Comparison of ENCODE assay signal across 9 cellular contexts in genomic region chr9:93954436-93955355, GRCh38. TPM values are rescaled to one million over a fixed set of nuclear protein-coding genes. Genes with fewer than 3 reads are reported as not detected.
DNase-seq lines count a peak whose midpoint lies in the region; ATAC-seq and TF ChIP-seq lines count a peak whose summit lies in the region.
"Had no signal": no experiment of that assay in that cellular context is flagged by ENCODE, and none has a peak within 500 bp of the region (broad histone marks: within the 10 kb centered on the region; RNA-seq: fewer than 3 reads in every experiment).

Gene BARX1, minus strand, starts transcription at chr9:93955355. Its CDS starts 209 bp downstream, at chr9:93955146.

- no peak within 1 kb of the TSS for H3K9ac ChIP-seq in skeletal muscle satellite cell (ENCODE audit: low read depth, low read length)

- no peak within 1 kb of the TSS for H3K27ac Mint-ChIP-seq in T-helper 17 cell

- CTCF ChIA-PET in GM10248 (lab: Yijun Ruan, JAX): no interaction called here

- no peaks in the 10 kb centered on the region for H3K36me3 ChIP-seq in skeletal muscle satellite cell (ENCODE audit: insufficient read depth, low read length)

- H3K4me3 ChIP-seq in iPS-11a (ENCODE audit: low read depth, low read length) (peak within 1 kb of the TSS; percentile 29), skeletal muscle satellite cell (ENCODE audit: low read length) (peak within 1 kb of the TSS; percentile 33), dorsolateral prefrontal cortex (peak within 1 kb of the TSS in 20 of 59 donors; percentile 5 to 57 (median 34))

- H3K36me3 Mint-ChIP-seq in T-helper 17 cell (ENCODE audit: low read depth): peaks cover 5% of the 10 kb centered on the region

- no peak within 1 kb of the TSS for H3K27ac ChIP-seq in dorsolateral prefrontal cortex

- intact Hi-C loops in dorsolateral prefrontal cortex (cut with DNase I): no loop called here

- H3K9me3 ChIP-seq in T-helper 17 cell (ENCODE audit: control insufficient read depth, low read length, poor library complexity, severe bottlenecking): no peaks in the 10 kb centered on the region
- no peaks in the 10 kb centered on the region for H3K9me3 ChIP-seq in skeletal muscle satellite cell (replicated peaks; ENCODE audit: low read length)

- POLR2A ChIA-PET in GM10248 (lab: Yijun Ruan, JAX): no interaction called here

- ATAC-seq in T-helper 17 cell: no peak

- peaks cover 37% of the 10 kb centered on the region for H3K4me1 Mint-ChIP-seq in T-helper 17 cell

- H3K27me3 Mint-ChIP-seq in T-helper 17 cell: peaks cover 77% of the 10 kb centered on the region

- peak within 1 kb of the TSS; percentile 64 for H3K4me2 ChIP-seq in skeletal muscle satellite cell (ENCODE audit: low read length)

- DNase-seq in NCI-H2227 (lab: John Stamatoyannopoulos, UW; ENCODE audit: unreplicated experiment) (peak; percentile 60), NCI-H2227 treated with DMSO at 0.1 percent for 48 hours (lab: John Stamatoyannopoulos, UW) (no peak), T-helper 17 cell (no peak), dorsolateral prefrontal cortex (no peak), EL (no peak), GM10248 (ENCODE audit: extremely low spot score) (no peak)

- no peak for TF ChIP-seq CTCF in dorsolateral prefrontal cortex (IDR thresholded peaks at IDR 0.05 in 54 of 56, conservative IDR thresholded peaks at IDR 0.05 in 2 of 56; ENCODE audit: low read depth in 1 of 56, partially characterized antibody in 56 of 56)
- TF ChIP-seq CTCF in GM10248 (IDR thresholded peaks at IDR 0.05; ENCODE audit: control extremely low read depth, extremely low read depth, low read depth, missing control alignments): no peak

- H3K4me1 ChIP-seq in skeletal muscle satellite cell (ENCODE audit: control insufficient read depth, insufficient read depth, low read length): peaks cover 8% of the 10 kb centered on the region

- H3K4me3 Mint-ChIP-seq in T-helper 17 cell: peak within 1 kb of the TSS; percentile 86

- H3K27me3 ChIP-seq in skeletal muscle satellite cell (ENCODE audit: control insufficient read depth, insufficient read depth, low read length): peaks cover 86% of the 10 kb centered on the region
- peaks cover 17 to 97% (median 95%) of the 10 kb centered on the region in 45 donors for H3K27me3 ChIP-seq in dorsolateral prefrontal cortex

RNA-seq across cellular contexts. Expression of gene BARX1, which starts in this region (rescaled TPM):
- not detected for total RNA-seq in T-helper 17 cell
- total RNA-seq in skeletal muscle satellite cell (2012; rRNA removed): 0.22 and 0.25 TPM in 2 replicates
- under 1 TPM in 3 of 120 experiments, not detected in 117; 0.34 to 0.40 (median 0.35) TPM for total RNA-seq in dorsolateral prefrontal cortex
- total RNA-seq: frontal cortex had no signal
